In the genomic region with DNA sequence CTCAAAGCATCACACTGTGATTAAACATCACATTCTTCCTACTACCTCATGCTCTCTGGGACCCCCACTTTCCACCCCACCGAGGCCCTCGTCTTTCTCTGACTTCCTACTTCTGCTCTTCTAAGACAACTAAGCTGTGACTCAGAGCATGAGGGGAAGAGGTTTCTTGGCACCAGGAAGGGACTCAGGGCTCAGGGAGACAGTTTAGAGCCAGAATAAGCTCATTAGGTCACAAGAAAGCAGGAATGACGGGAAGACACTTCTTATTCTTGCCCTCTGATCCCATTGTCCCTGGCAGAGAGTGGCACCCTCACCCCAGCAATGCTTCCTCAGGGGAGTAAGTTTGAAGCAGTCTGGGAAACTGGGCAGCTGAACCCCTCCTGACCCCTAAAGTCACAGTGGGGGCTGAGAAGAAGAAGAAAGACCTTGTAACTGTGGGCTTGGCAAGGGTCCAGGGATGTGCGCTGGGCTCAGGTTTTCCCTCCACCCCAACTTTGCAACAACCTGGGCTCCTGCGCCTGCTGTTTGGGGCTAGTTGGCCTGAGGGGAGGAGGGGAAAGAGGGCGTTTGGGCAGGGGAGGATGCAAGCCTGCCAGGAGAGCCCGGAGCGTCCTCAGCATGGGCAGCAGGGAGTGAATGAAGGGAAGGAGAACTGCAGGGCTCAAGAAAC, we compare ENCODE assay signal across 9 cellular contexts.
DNase-seq lines count a peak whose midpoint lies in the region; ATAC-seq, FAIRE-seq and TF ChIP-seq lines count a peak whose summit lies in the region.
"Had no signal": no experiment of that assay in that cellular context is flagged by ENCODE, and none has a peak within 500 bp of the region (broad histone marks: within the 10 kb centered on the region; RNA-seq: fewer than 3 reads in every experiment).

No MANE protein-coding gene starts in this region.

- peak; percentile 68 for ATAC-seq in Right ventricle myocardium inferior
- peak; percentile 56 for ATAC-seq in aorta (ENCODE audit: low FRiP score)
- no peak for ATAC-seq in HG02623 (IDR thresholded peaks at IDR 0.05; ENCODE audit: unreplicated experiment)
- ATAC-seq in GM18873 (IDR thresholded peaks at IDR 0.05; ENCODE audit: low FRiP score, unreplicated experiment) = no peak

- no peak overlapping the region for H3K9ac ChIP-seq in endothelial cell of umbilical vein (replicated peaks; ENCODE audit: extremely low read depth, insufficient read depth, low read length)

- dilution Hi-C loops in endothelial cell of umbilical vein (cut with MboI; ENCODE audit: extremely low pct_ligation_motif_present, low sequenced_read_pairs) = no loop called here

- H3K27me3 ChIP-seq in endothelial cell of umbilical vein (ENCODE audit: control insufficient read depth in 2 of 2, insufficient read depth in 2 of 2, low read length in 2 of 2) (no peaks in the 10 kb centered on the region), muscle layer of duodenum (ENCODE audit: low read depth, low read length) (no peaks in the 10 kb centered on the region), aorta (ENCODE audit: control insufficient read depth in 1 of 2, insufficient read depth in 2 of 2, low read length in 1 of 2) (no peaks in the 10 kb centered on the region)

- H3K36me3 ChIP-seq in endothelial cell of umbilical vein (ENCODE audit: control insufficient read depth in 2 of 2, extremely low read depth in 1 of 2, insufficient read depth in 2 of 2, low read length in 2 of 2) (no peaks in the 10 kb centered on the region), muscle layer of duodenum (ENCODE audit: control insufficient read depth in 1 of 2, insufficient read depth in 2 of 2, low read length in 2 of 2) (peaks cover 0 to 4% of the 10 kb centered on the region in 2 donors), aorta (ENCODE audit: control insufficient read depth in 1 of 2, insufficient read depth in 2 of 2, low read length in 1 of 2) (no peaks in the 10 kb centered on the region)

- no peak for TF ChIP-seq POLR2A in endothelial cell of umbilical vein (IDR thresholded peaks at IDR 0.05; ENCODE audit: low read depth, low read length)

- WGBS in aorta, 2 donors = 18 to 23% methylated on average over 8 of the region's 8 CpGs

- no peaks in the 10 kb centered on the region for H3K9me1 ChIP-seq in endothelial cell of umbilical vein (replicated peaks; ENCODE audit: control insufficient read depth, extremely low read depth, insufficient read depth, low read length)

- no peaks in the 10 kb centered on the region for H3K36me3 Mint-ChIP-seq in activated T-helper 2 cell treated with anti-CD3 and anti-CD28 coated beads, Interferon-gamma antibody, Interleukin-2, Interleukin-4, amounts not matched to agents 10 μg/mL and 5 μg/mL and 100 μg/mL, durations not matched to agents 14 hours and 24 hours and 36 hours (ENCODE audit: low read depth)

- no TSS peak for BruUV-seq in endothelial cell of umbilical vein (replicated peaks; lab: Mats Ljungman, UMichigan)

- POLR2A ChIA-PET in endothelial cell of umbilical vein (lab: Charles Lee) = interaction anchor here (1.6 kb wide), 1 partner anchor 64 kb away, joined by 5 read pairs; no protein-coding TSS in a partner anchor

- peak; percentile 86 for FAIRE-seq in endothelial cell of umbilical vein (lab: Jason Lieb, UNC)
- FAIRE-seq: frontal cortex had no signal

- no peaks in the 10 kb centered on the region for H3K9me3 ChIP-seq in endothelial cell of umbilical vein (replicated peaks; ENCODE audit: control insufficient read depth, insufficient read depth, low read length)
- H3K9me3 ChIP-seq in muscle layer of duodenum (ENCODE audit: control insufficient read depth in 1 of 2, low read length in 2 of 2) = no peaks in the 10 kb centered on the region
- H3K9me3 ChIP-seq in aorta (ENCODE audit: control insufficient read depth, low read length) = no peaks in the 10 kb centered on the region

- H3K27ac Mint-ChIP-seq in activated T-helper 2 cell treated with anti-CD3 and anti-CD28 coated beads, Interferon-gamma antibody, Interleukin-2, Interleukin-4, amounts not matched to agents 10 μg/mL and 5 μg/mL and 100 μg/mL, durations not matched to agents 14 hours and 24 hours and 36 hours = no peak overlapping the region

- intact Hi-C loops in Right ventricle myocardium inferior (cut with DNase I) = no loop called here
- intact Hi-C loops in cardiac septum (cut with DNase I) = loop anchor here (2.0 kb wide), 1 partner anchor 105 kb away; no protein-coding TSS in a partner anchor
- intact Hi-C loops in endothelial cell of umbilical vein (cut with micrococcal nuclease) = loop anchor here (1.0 kb wide), 1 partner anchor 12 kb away; no protein-coding TSS in a partner anchor
- intact Hi-C loops in aorta (cut with DNase I) = loop anchor here (1.0 to 5.0 kb wide), 5 partner anchors 34 to 65 kb away; partner anchors contain the start of gene ACTN1 (in 2 of the 2)
- intact Hi-C loops in activated T-helper 2 cell treated with anti-CD3 and anti-CD28 coated beads, Interferon-gamma antibody, Interleukin-2, Interleukin-4, amounts not matched to agents 10 μg/mL and 5 μg/mL and 100 μg/mL, durations not matched to agents 14 hours and 24 hours and 36 hours (cut with micrococcal nuclease) = no loop called here

- no peak overlapping the region for H2AFZ ChIP-seq in endothelial cell of umbilical vein (ENCODE audit: low read depth, low read length)

- H3K27ac ChIP-seq in endothelial cell of umbilical vein (ENCODE audit: insufficient read depth, low read depth, low read length) (peak overlapping the region; percentile 39), muscle layer of duodenum (ENCODE audit: low read length) (peak overlapping the region; percentile 58), aorta (ENCODE audit: low read depth in 1 of 2, low read length in 2 of 2) (peak overlapping the region; percentile 69 to 77)

- H3K27me3 Mint-ChIP-seq in activated T-helper 2 cell treated with anti-CD3 and anti-CD28 coated beads, Interferon-gamma antibody, Interleukin-2, Interleukin-4, amounts not matched to agents 10 μg/mL and 5 μg/mL and 100 μg/mL, durations not matched to agents 14 hours and 24 hours and 36 hours (ENCODE audit: low read depth) = peaks cover 47% of the 10 kb centered on the region

- CTCF ChIA-PET in endothelial cell of umbilical vein (lab: Charles Lee) = interaction anchor here (0.9 to 4.8 kb wide), 7 partner anchors 9 to 64 kb away, joined by 3 to 24 read pairs (median 4); no protein-coding TSS in a partner anchor

- no peaks in the 10 kb centered on the region for H4K20me1 ChIP-seq in endothelial cell of umbilical vein (replicated peaks; ENCODE audit: control insufficient read depth, extremely low read depth, insufficient read depth, low read length)

- H3K4me1 Mint-ChIP-seq in activated T-helper 2 cell treated with anti-CD3 and anti-CD28 coated beads, Interferon-gamma antibody, Interleukin-2, Interleukin-4, amounts not matched to agents 10 μg/mL and 5 μg/mL and 100 μg/mL, durations not matched to agents 14 hours and 24 hours and 36 hours (ENCODE audit: low read depth) = no peaks in the 10 kb centered on the region

- H3K4me3 ChIP-seq in endothelial cell of umbilical vein (replicated peaks in 1 of 3; ENCODE audit: insufficient read depth in 1 of 3, low read depth in 1 of 3, low read length in 3 of 3) = no peak overlapping the region
- H3K4me3 ChIP-seq in muscle layer of duodenum (ENCODE audit: low read depth in 1 of 2, low read length in 2 of 2) = no peak overlapping the region
- H3K4me3 ChIP-seq in aorta (ENCODE audit: low read length in 2 of 2) = no peak overlapping the region

- H3K4me2 ChIP-seq in endothelial cell of umbilical vein (ENCODE audit: insufficient read depth, low read length) = no peak overlapping the region

- no peak for DNase-seq in Right ventricle myocardium inferior (ENCODE audit: missing footprints)
- no peak for DNase-seq in cardiac septum (ENCODE audit: low spot score)
- peak; percentile 56 for DNase-seq in endothelial cell of umbilical vein (ENCODE audit: low read depth, low spot score)
- DNase-seq in aorta = peak; percentile 73 to 78
- no peak for DNase-seq in activated T-helper 2 cell treated with anti-CD3 and anti-CD28 coated beads, Interferon-gamma antibody, Interleukin-2, Interleukin-4, amounts not matched to agents 10 μg/mL and 5 μg/mL and 100 μg/mL, durations not matched to agents 14 hours and 24 hours and 36 hours (ENCODE audit: low spot score)

- no peaks in the 10 kb centered on the region for H3K79me2 ChIP-seq in endothelial cell of umbilical vein (ENCODE audit: control insufficient read depth, insufficient read depth, low read length)

- H3K4me3 Mint-ChIP-seq in activated T-helper 2 cell treated with anti-CD3 and anti-CD28 coated beads, Interferon-gamma antibody, Interleukin-2, Interleukin-4, amounts not matched to agents 10 μg/mL and 5 μg/mL and 100 μg/mL, durations not matched to agents 14 hours and 24 hours and 36 hours (ENCODE audit: low read depth) = no peak overlapping the region

- no peaks in the 10 kb centered on the region for H3K9me3 Mint-ChIP-seq in activated T-helper 2 cell treated with anti-CD3 and anti-CD28 coated beads, Interferon-gamma antibody, Interleukin-2, Interleukin-4, amounts not matched to agents 10 μg/mL and 5 μg/mL and 100 μg/mL, durations not matched to agents 14 hours and 24 hours and 36 hours

- TF ChIP-seq CTCF in endothelial cell of umbilical vein (IDR thresholded peaks at IDR 0.05; ENCODE audit: extremely low read depth in 1 of 2, insufficient read depth in 1 of 2, low read depth in 1 of 2, low read length in 2 of 2) = no peak

- H3K4me1 ChIP-seq in endothelial cell of umbilical vein (ENCODE audit: control insufficient read depth, extremely low read depth, insufficient read depth, low read length) = peaks cover 60% of the 10 kb centered on the region
- peaks cover 29 to 54% of the 10 kb centered on the region in 2 donors for H3K4me1 ChIP-seq in muscle layer of duodenum (ENCODE audit: control insufficient read depth in 1 of 2, insufficient read depth in 2 of 2, low read length in 2 of 2)
- H3K4me1 ChIP-seq in aorta (ENCODE audit: control insufficient read depth in 1 of 2, insufficient read depth in 2 of 2, low read length in 2 of 2) = peaks cover 2 to 15% of the 10 kb centered on the region in 2 donors

TF ChIP-seq in endothelial cell of umbilical vein, 7 proteins besides CTCF, POLR2A, EP300 and RAD21:
- no peak for TF ChIP-seq GATA2 (IDR thresholded peaks at IDR 0.05; ENCODE audit: insufficient read depth, insufficient read length, low read depth, low read length)
- peak; percentile 21 for TF ChIP-seq JUN (IDR thresholded peaks at IDR 0.05; ENCODE audit: borderline replicate concordance, insufficient read depth, insufficient read length, low read depth)
- TF ChIP-seq FOS (IDR thresholded peaks at IDR 0.05; ENCODE audit: borderline replicate concordance, insufficient read depth, low read length) = peak; percentile 57
- TF ChIP-seq EZH2 (IDR thresholded peaks at IDR 0.05; ENCODE audit: borderline replicate concordance, low read depth, low read length, severe bottlenecking) = no peak

Comparison
In these comparisons a context has a peak if more than half of its experiments do, and no peak if none do; other contexts are left out.
1. intact Hi-C loops: an anchor here in cardiac septum (2.0 kb wide), endothelial cell of umbilical vein (1.0 kb wide) and aorta (1.0 to 5.0 kb wide); none called in Right ventricle myocardium inferior and activated T-helper 2 cell treated with anti-CD3 and anti-CD28 coated beads, Interferon-gamma antibody, Interleukin-2, Interleukin-4, amounts not matched to agents 10 μg/mL and 5 μg/mL and 100 μg/mL, durations not matched to agents 14 hours and 24 hours and 36 hours.
2. ATAC-seq: peak in Right ventricle myocardium inferior (single experiment) and aorta (single experiment); none in HG02623 (single experiment) and GM18873 (single experiment).
3. DNase-seq: peak in endothelial cell of umbilical vein (single experiment) and aorta (2 of 2); none in Right ventricle myocardium inferior (single experiment), cardiac septum (single experiment) and activated T-helper 2 cell treated with anti-CD3 and anti-CD28 coated beads, Interferon-gamma antibody, Interleukin-2, Interleukin-4, amounts not matched to agents 10 μg/mL and 5 μg/mL and 100 μg/mL, durations not matched to agents 14 hours and 24 hours and 36 hours (single experiment).
4. Peak in every context shown above with its lines, with median percentiles within 50 percentile points of each other: H3K27ac ChIP-seq.